Comparison of ENCODE assay signal across 11 cellular contexts in genomic region chr14:93012516-93013367, GRCh38.
DNase-seq lines count a peak whose midpoint lies in the region; ATAC-seq and TF ChIP-seq lines count a peak whose summit lies in the region.
"Had no signal": no experiment of that assay in that cellular context is flagged by ENCODE, and none has a peak within 500 bp of the region (broad histone marks: within the 10 kb centered on the region; RNA-seq: fewer than 3 reads in every experiment).

No MANE protein-coding gene starts in this region.

- H3K4me3 Mint-ChIP-seq in activated T-helper 17 cell treated with anti-CD3 and anti-CD28 coated beads, Interleukin-2, amount 50 U/mL, for 72 hours = peak overlapping the region; percentile 4
- H3K4me3 Mint-ChIP-seq in stimulated activated naive B cell treated with anti-CD40 and anti-IgM and Interleukin-4, amounts not matched to agents 10 μg/mL and 1 μg/mL and 100 μg/mL, for 72 hours = no peak overlapping the region
- no peak overlapping the region for H3K4me3 Mint-ChIP-seq in CD4-positive, alpha-beta T cell
- H3K4me3 Mint-ChIP-seq: activated T-cell treated with anti-CD3 and anti-CD28 coated beads, Interleukin-2, amount 50 U/mL, for 4 hours had no signal

- ATAC-seq in activated T-helper 17 cell treated with anti-CD3 and anti-CD28 coated beads, Interleukin-2, amount 50 U/mL, for 72 hours (replicated peaks) = no peak
- no peak for ATAC-seq in stimulated activated naive B cell treated with anti-CD40 and anti-IgM and Interleukin-4, amounts not matched to agents 10 μg/mL and 1 μg/mL and 100 μg/mL, for 72 hours (replicated peaks)
- ATAC-seq in GM21515 (IDR thresholded peaks at IDR 0.05; ENCODE audit: unreplicated experiment) (no peak), HG03039 (IDR thresholded peaks at IDR 0.05; ENCODE audit: unreplicated experiment) (no peak)
- ATAC-seq in CD4-positive, alpha-beta T cell (ENCODE audit: poor library complexity) = no peak
- ATAC-seq: PC-3 had no signal

- 0 out of 2 replicates have a peak overlapping the region, but pooled peaks have one; percentile 36 for H2AFZ ChIP-seq in GM23248

- H3K79me2 ChIP-seq in GM23248 (ENCODE audit: insufficient read depth) = no peaks in the 10 kb centered on the region

- peak overlapping the region; percentile 76 for H3K4me2 ChIP-seq in GM23248 (ENCODE audit: unreplicated experiment)

- in situ Hi-C loops in GM23248 (cut with MboI) = no loop called here

- POLR2A ChIA-PET in CD4-positive, alpha-beta T cell (lab: Charles Lee) = interaction anchor here (0.6 kb wide), 1 partner anchor 306 kb away, joined by 3 read pairs; no protein-coding TSS in a partner anchor

- intact Hi-C loops in CD4-positive, alpha-beta T cell (cut with DNase I, micrococcal nuclease) = no loop called here

- WGBS in GM23248 (ENCODE audit: low coverage in 1 of 2, low lambda C conversion rate in 2 of 2, missing lambda C conversion rate in 2 of 2), 2 experiments = 55 to 57% methylated on average over 14 to 15 of the region's 15 CpGs

- peak overlapping the region; percentile 80 for H3K27ac Mint-ChIP-seq in activated T-helper 17 cell treated with anti-CD3 and anti-CD28 coated beads, Interleukin-2, amount 50 U/mL, for 72 hours
- H3K27ac Mint-ChIP-seq in stimulated activated naive B cell treated with anti-CD40 and anti-IgM and Interleukin-4, amounts not matched to agents 10 μg/mL and 1 μg/mL and 100 μg/mL, for 72 hours = peak overlapping the region; percentile 47
- no peak overlapping the region for H3K27ac Mint-ChIP-seq in CD4-positive, alpha-beta T cell

- 0 out of 2 replicates have a peak overlapping the region, but pooled peaks have one; percentile 23 for H3K4me3 ChIP-seq in GM23248
- no peak overlapping the region for H3K4me3 ChIP-seq in fibroblast of the aortic adventitia (ENCODE audit: low read depth, low read length)

- H3K4me1 ChIP-seq in GM23248 (ENCODE audit: insufficient read depth) = peaks cover 47% of the 10 kb centered on the region

- H3K9ac ChIP-seq in GM23248 = peak overlapping the region; percentile 55

- DNase-seq in GM23248 (peak; percentile 84), fibroblast of the aortic adventitia (ENCODE audit: low read depth) (peak; percentile 61)
- no peak for DNase-seq in stimulated activated naive B cell treated with anti-CD40 and anti-IgM and Interleukin-4, amounts not matched to agents 10 μg/mL and 1 μg/mL and 100 μg/mL, for 72 hours
- DNase-seq in CD4-positive, alpha-beta T cell = no peak
- DNase-seq: activated T-cell treated with anti-CD3 and anti-CD28 coated beads, Interleukin-2, amount 50 U/mL, for 4 hours; DMS53; PC-3; stimulated activated CD4-positive, alpha-beta T cell treated with anti-CD3 and anti-CD28 coated beads, Interleukin-12 subunit alpha, Interleukin-12 subunit beta, amount 100 ng/mL, for 4 hours had no signal

- no peaks in the 10 kb centered on the region for H4K20me1 ChIP-seq in GM23248 (ENCODE audit: insufficient read depth)

- no peaks in the 10 kb centered on the region for H3K27me3 ChIP-seq in GM23248 (replicated peaks; ENCODE audit: insufficient read depth)
- H3K27me3 ChIP-seq in CD4-positive, alpha-beta T cell (ENCODE audit: control insufficient read depth, insufficient read depth, low read length) = no peaks in the 10 kb centered on the region

- CTCF ChIA-PET in CD4-positive, alpha-beta T cell (lab: Charles Lee) = no interaction called here

- H3K27ac ChIP-seq in GM23248 = peak overlapping the region; percentile 79
- H3K27ac ChIP-seq in CD4-positive, alpha-beta T cell (ENCODE audit: low read depth, low read length) = no peak overlapping the region

- peaks cover 10% of the 10 kb centered on the region for H3K4me1 Mint-ChIP-seq in activated T-helper 17 cell treated with anti-CD3 and anti-CD28 coated beads, Interleukin-2, amount 50 U/mL, for 72 hours
- peaks cover 28 to 33% of the 10 kb centered on the region in 2 donors for H3K4me1 Mint-ChIP-seq in stimulated activated naive B cell treated with anti-CD40 and anti-IgM and Interleukin-4, amounts not matched to agents 10 μg/mL and 1 μg/mL and 100 μg/mL, for 72 hours
- H3K4me1 Mint-ChIP-seq in CD4-positive, alpha-beta T cell (ENCODE audit: low read depth) = peaks cover 10% of the 10 kb centered on the region

- peaks cover 10% of the 10 kb centered on the region; the same call in 1 of the 2 replicates for H3F3A ChIP-seq in GM23248 (ENCODE audit: insufficient read depth)

- TF ChIP-seq CTCF in fibroblast of the aortic adventitia (IDR thresholded peaks at IDR 0.05; ENCODE audit: insufficient read depth, low read length) = no peak
- no peak for TF ChIP-seq CTCF in CD4-positive, alpha-beta T cell (IDR thresholded peaks at IDR 0.05)

- no peaks in the 10 kb centered on the region for H3K9me3 ChIP-seq in GM23248 (ENCODE audit: low read depth)
- H3K9me3 ChIP-seq in CD4-positive, alpha-beta T cell (ENCODE audit: control insufficient read depth, low read length) = no peaks in the 10 kb centered on the region

- H3K36me3 ChIP-seq in GM23248 (ENCODE audit: low read depth) = no peaks in the 10 kb centered on the region

- H3K27me3 Mint-ChIP-seq in activated T-helper 17 cell treated with anti-CD3 and anti-CD28 coated beads, Interleukin-2, amount 50 U/mL, for 72 hours = no peaks in the 10 kb centered on the region
- no peaks in the 10 kb centered on the region for H3K27me3 Mint-ChIP-seq in stimulated activated naive B cell treated with anti-CD40 and anti-IgM and Interleukin-4, amounts not matched to agents 10 μg/mL and 1 μg/mL and 100 μg/mL, for 72 hours
- no peaks in the 10 kb centered on the region for H3K27me3 Mint-ChIP-seq in CD4-positive, alpha-beta T cell

- H3K36me3 Mint-ChIP-seq in activated T-helper 17 cell treated with anti-CD3 and anti-CD28 coated beads, Interleukin-2, amount 50 U/mL, for 72 hours (ENCODE audit: low read depth) = peaks cover 6% of the 10 kb centered on the region
- peaks cover 21 to 29% of the 10 kb centered on the region in 2 donors for H3K36me3 Mint-ChIP-seq in stimulated activated naive B cell treated with anti-CD40 and anti-IgM and Interleukin-4, amounts not matched to agents 10 μg/mL and 1 μg/mL and 100 μg/mL, for 72 hours
- peaks cover 5% of the 10 kb centered on the region for H3K36me3 Mint-ChIP-seq in CD4-positive, alpha-beta T cell (ENCODE audit: low read depth)

- no peaks in the 10 kb centered on the region for H3K9me2 ChIP-seq in GM23248 (ENCODE audit: insufficient read depth)

- H3K9me3 Mint-ChIP-seq in activated T-helper 17 cell treated with anti-CD3 and anti-CD28 coated beads, Interleukin-2, amount 50 U/mL, for 72 hours = no peaks in the 10 kb centered on the region
- no peaks in the 10 kb centered on the region for H3K9me3 Mint-ChIP-seq in stimulated activated naive B cell treated with anti-CD40 and anti-IgM and Interleukin-4, amounts not matched to agents 10 μg/mL and 1 μg/mL and 100 μg/mL, for 72 hours
- no peaks in the 10 kb centered on the region for H3K9me3 Mint-ChIP-seq in CD4-positive, alpha-beta T cell
- H3K9me3 Mint-ChIP-seq: activated T-cell treated with anti-CD3 and anti-CD28 coated beads, Interleukin-2, amount 50 U/mL, for 4 hours had no signal

Comparison
In these comparisons a context has a peak if more than half of its experiments do, and no peak if none do; other contexts are left out.
1. DNase-seq: peak in GM23248 (single experiment) and fibroblast of the aortic adventitia (single experiment); none in stimulated activated naive B cell treated with anti-CD40 and anti-IgM and Interleukin-4, amounts not matched to agents 10 μg/mL and 1 μg/mL and 100 μg/mL, for 72 hours (single experiment) and CD4-positive, alpha-beta T cell (0 of 10).